In genomic region chr1:160638926-160639325, GRCh38 we compare ENCODE assay signal across 1 cellular context.
TF ChIP-seq lines count a peak whose summit lies in the region.

No MANE protein-coding gene starts in this region.

TF ChIP-seq in SK-N-SH, 30 proteins besides CTCF, POLR2A, EP300 and RAD21:
- no peak for TF ChIP-seq GATA2 (CRISPR knock-in tag; IDR thresholded peaks at IDR 0.05)
- TF ChIP-seq ELF1 (IDR thresholded peaks at IDR 0.05), result no peak
- no peak for TF ChIP-seq GABPA (IDR thresholded peaks at IDR 0.05; ENCODE audit: low read depth)
- no peak for TF ChIP-seq MAX (IDR thresholded peaks at IDR 0.05; ENCODE audit: low read depth)
- TF ChIP-seq REST (IDR thresholded peaks at IDR 0.05; ENCODE audit: low read depth, low read length), result no peak
